8 cellular contexts compared by ENCODE assay signal in the genomic region with DNA sequence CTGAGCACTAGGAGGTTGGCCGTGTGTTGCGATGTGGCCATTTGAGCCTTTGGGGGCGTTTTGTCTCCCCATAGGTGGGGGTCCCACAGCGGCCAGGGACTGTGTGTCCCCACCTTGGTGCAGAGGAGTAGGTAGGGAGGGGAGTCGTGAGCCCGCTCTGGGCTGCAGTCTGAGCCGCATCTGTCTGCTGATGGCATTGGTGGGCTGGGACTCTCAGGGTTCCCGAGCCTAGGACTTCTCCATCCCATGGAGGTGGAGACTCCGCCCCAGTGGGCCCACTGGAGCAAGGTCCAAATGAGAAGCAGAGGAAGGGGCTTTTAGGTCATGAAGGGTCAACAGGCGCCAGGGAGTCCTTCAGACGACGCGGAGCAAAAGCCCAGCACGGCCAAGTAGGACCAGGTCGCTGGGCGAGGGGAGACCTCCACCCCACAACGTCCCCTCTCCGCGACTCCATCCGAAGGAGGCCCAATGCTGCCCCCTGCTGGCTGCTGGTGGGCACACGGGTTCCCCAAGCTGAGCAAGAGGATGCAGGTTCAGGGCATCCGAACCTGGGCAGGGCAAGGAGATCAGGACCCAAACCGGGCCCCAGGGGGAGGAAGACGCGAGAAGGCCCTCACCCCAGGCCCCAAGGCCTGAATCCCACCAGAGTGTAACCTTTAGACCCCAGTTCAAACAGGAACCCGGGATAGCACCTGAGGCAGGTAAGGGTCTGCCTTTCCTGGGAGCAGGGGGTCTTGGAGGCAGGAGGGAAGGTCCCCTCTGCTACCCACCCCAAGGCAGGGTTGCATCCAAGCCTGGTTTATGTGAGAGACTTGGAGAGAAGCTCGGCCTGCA. TPM values are rescaled to one million over a fixed set of nuclear protein-coding genes. Genes with fewer than 3 reads are reported as not detected.
A peak's percentile ranks its signal among the peaks of the same experiment; 100 is the strongest.
DNase-seq lines count a peak whose midpoint lies in the region; ATAC-seq and TF ChIP-seq lines count a peak whose summit lies in the region.

No MANE protein-coding gene starts in this region.

- H3K4me1 Mint-ChIP-seq in MCF 10A (ENCODE audit: insufficient read depth, unreplicated experiment) (no peaks in the 10 kb centered on the region), endodermal cell (no peaks in the 10 kb centered on the region)
- peaks cover 5% of the 10 kb centered on the region for H3K4me1 Mint-ChIP-seq in activated CD4-positive, alpha-beta memory T cell treated with anti-CD3 and anti-CD28 coated beads, Interleukin-2, amount 10 ng/mL, durations not matched to agents 7 days and 5 days

- no peaks in the 10 kb centered on the region for H3K4me1 ChIP-seq in breast epithelium
- H3K4me1 ChIP-seq in endodermal cell (ENCODE audit: control insufficient read depth, insufficient read depth, low read length), result no peaks in the 10 kb centered on the region
- H3K4me1 ChIP-seq in vagina, result no peaks in the 10 kb centered on the region

- no peak overlapping the region for H3K4me3 ChIP-seq in breast epithelium
- no peak overlapping the region for H3K4me3 ChIP-seq in endodermal cell (ENCODE audit: low read length)
- H3K4me3 ChIP-seq in vagina, result no peak overlapping the region

- H3K9me3 ChIP-seq in breast epithelium (peaks cover 6% of the 10 kb centered on the region in 2 donors), endodermal cell (ENCODE audit: control insufficient read depth, low read length) (peaks cover 33% of the 10 kb centered on the region), vagina (no peaks in the 10 kb centered on the region)

- H3K36me3 ChIP-seq in breast epithelium, result no peaks in the 10 kb centered on the region
- H3K36me3 ChIP-seq in endodermal cell (ENCODE audit: control insufficient read depth, insufficient read depth, low read length), result no peaks in the 10 kb centered on the region
- H3K36me3 ChIP-seq in vagina, result no peaks in the 10 kb centered on the region

- ATAC-seq in HG03432 (IDR thresholded peaks at IDR 0.05; ENCODE audit: unreplicated experiment), result no peak

- POLR2A ChIA-PET in MCF 10A (lab: Yijun Ruan, JAX), result no interaction called here
- POLR2A ChIA-PET in activated CD4-positive, alpha-beta memory T cell treated with anti-CD3 and anti-CD28 coated beads, Interleukin-2, amount 10 ng/mL, durations not matched to agents 7 days and 5 days (lab: Charles Lee), result no interaction called here

- CTCF ChIA-PET in MCF 10A (lab: Yijun Ruan, JAX), result interaction anchor here (0.7 kb wide), 1 partner anchor 315 kb away, joined by 3 read pairs; no protein-coding TSS in a partner anchor
- CTCF ChIA-PET in activated CD4-positive, alpha-beta memory T cell treated with anti-CD3 and anti-CD28 coated beads, Interleukin-2, amount 10 ng/mL, durations not matched to agents 7 days and 5 days (lab: Charles Lee), result interaction anchor here (0.8 to 1.9 kb wide), 3 partner anchors 9 to 372 kb away, joined by 3 to 7 read pairs (median 3); no protein-coding TSS in a partner anchor

- H3K9ac ChIP-seq in endodermal cell (ENCODE audit: extremely low read depth, low read length, poor library complexity, severe bottlenecking), result no peak overlapping the region

- peaks cover 0 to 62% of the 10 kb centered on the region in 2 donors for H3K27me3 ChIP-seq in breast epithelium
- H3K27me3 ChIP-seq in endodermal cell (ENCODE audit: control insufficient read depth, insufficient read depth, low read length, poor library complexity, severe bottlenecking), result no peaks in the 10 kb centered on the region
- H3K27me3 ChIP-seq in vagina, result peaks cover 9% of the 10 kb centered on the region

- no peak overlapping the region for H3K27ac ChIP-seq in breast epithelium
- no peak overlapping the region for H3K27ac ChIP-seq in endodermal cell (ENCODE audit: low read depth, low read length)
- no peak overlapping the region for H3K27ac ChIP-seq in vagina

- H3K36me3 Mint-ChIP-seq in MCF 10A (ENCODE audit: insufficient read depth, unreplicated experiment), result no peaks in the 10 kb centered on the region
- H3K36me3 Mint-ChIP-seq in activated CD4-positive, alpha-beta memory T cell treated with anti-CD3 and anti-CD28 coated beads, Interleukin-2, amount 10 ng/mL, durations not matched to agents 7 days and 5 days (ENCODE audit: low read depth), result no peaks in the 10 kb centered on the region
- H3K36me3 Mint-ChIP-seq in endodermal cell (ENCODE audit: low read depth), result peaks cover 6% of the 10 kb centered on the region

- BruUV-seq in MCF 10A (replicated peaks; lab: Mats Ljungman, UMichigan), result no TSS peak

- TF ChIP-seq POLR2A in breast epithelium (IDR thresholded peaks at IDR 0.05), result no peak
- no peak for TF ChIP-seq POLR2A in vagina (IDR thresholded peaks at IDR 0.05)

- intact Hi-C loops in breast epithelium (cut with DNase I; ENCODE audit: low total_unique reads) (no loop called here), MCF 10A (cut with micrococcal nuclease) (no loop called here), posterior vena cava (cut with DNase I) (no loop called here), vagina (cut with DNase I) (no loop called here)

- no peak overlapping the region for H3K27ac Mint-ChIP-seq in MCF 10A (ENCODE audit: low read depth, unreplicated experiment)
- H3K27ac Mint-ChIP-seq in activated CD4-positive, alpha-beta memory T cell treated with anti-CD3 and anti-CD28 coated beads, Interleukin-2, amount 10 ng/mL, durations not matched to agents 7 days and 5 days, result no peak overlapping the region
- H3K27ac Mint-ChIP-seq in endodermal cell, result no peak overlapping the region

- DNase-seq in breast epithelium (ENCODE audit: low spot score in 2 of 2), result peak in 1 of 2 donors; percentile 51
- DNase-seq in MCF 10A (ENCODE audit: unreplicated experiment), result no peak
- peak; percentile 77 for DNase-seq in activated CD4-positive, alpha-beta memory T cell treated with anti-CD3 and anti-CD28 coated beads, Interleukin-2, amount 10 ng/mL, durations not matched to agents 7 days and 5 days
- peak; percentile 71 for DNase-seq in endodermal cell
- peak; percentile 89 for DNase-seq in posterior vena cava (ENCODE audit: low spot score)
- no peak for DNase-seq in vagina (ENCODE audit: extremely low spot score in 2 of 2)
- no peak for DNase-seq in SIG-M5 (lab: John Stamatoyannopoulos, UW)

- 48 to 79% methylated on average over 8 to 27 of the region's 27 CpGs for WGBS in endodermal cell (ENCODE audit: insufficient coverage in 1 of 2, insufficient read length in 1 of 2), 2 experiments

- H3K4me3 Mint-ChIP-seq in MCF 10A (ENCODE audit: unreplicated experiment), result no peak overlapping the region
- H3K4me3 Mint-ChIP-seq in activated CD4-positive, alpha-beta memory T cell treated with anti-CD3 and anti-CD28 coated beads, Interleukin-2, amount 10 ng/mL, durations not matched to agents 7 days and 5 days, result no peak overlapping the region
- H3K4me3 Mint-ChIP-seq in endodermal cell, result no peak overlapping the region

- TF ChIP-seq CTCF in breast epithelium (IDR thresholded peaks at IDR 0.05) (peak in 2 of 3 donors; percentile 36 to 37), MCF 10A (IDR thresholded peaks at IDR 0.05; ENCODE audit: unreplicated experiment) (no peak), endodermal cell (conservative IDR thresholded peaks at IDR 0.05) (peak; percentile 45), vagina (IDR thresholded peaks at IDR 0.05) (peak; percentile 26 to 38 (median 36))

- H3K27me3 Mint-ChIP-seq in MCF 10A (ENCODE audit: insufficient read depth, unreplicated experiment) (no peaks in the 10 kb centered on the region), endodermal cell (ENCODE audit: insufficient read depth) (peaks cover 2% of the 10 kb centered on the region)
- H3K27me3 Mint-ChIP-seq in activated CD4-positive, alpha-beta memory T cell treated with anti-CD3 and anti-CD28 coated beads, Interleukin-2, amount 10 ng/mL, durations not matched to agents 7 days and 5 days, result peaks cover 25% of the 10 kb centered on the region

- peaks cover 22% of the 10 kb centered on the region for H3K9me3 Mint-ChIP-seq in MCF 10A (ENCODE audit: unreplicated experiment)
- H3K9me3 Mint-ChIP-seq in activated CD4-positive, alpha-beta memory T cell treated with anti-CD3 and anti-CD28 coated beads, Interleukin-2, amount 10 ng/mL, durations not matched to agents 7 days and 5 days, result peaks cover 12% of the 10 kb centered on the region
- H3K9me3 Mint-ChIP-seq in endodermal cell, result peaks cover 82% of the 10 kb centered on the region

RNA-seq across cellular contexts. Expression of a gene that starts 14.9 kb away (rescaled TPM):
- under 1 TPM; 0.16 to 0.88 (median 0.66) TPM for total RNA-seq in breast epithelium
- total RNA-seq in MCF 10A (2022), result 0.47 and 0.86 TPM in 2 replicates
- 1 to 10 TPM; 1.5 to 1.6 TPM for total RNA-seq in activated CD4-positive, alpha-beta memory T cell treated with anti-CD3 and anti-CD28 coated beads, Interleukin-2, amount 10 ng/mL, durations not matched to agents 7 days and 5 days
- total RNA-seq in endodermal cell, result 1 to 10 TPM; 2.4 to 3.1 TPM
- polyA plus RNA-seq in endodermal cell (2013, experiment 1 of 2), result 0.61 TPM
- 0.58 TPM for polyA plus RNA-seq in endodermal cell (2013, experiment 2 of 2)
- total RNA-seq in posterior vena cava, result under 1 TPM; 0.24 to 0.46 TPM
- total RNA-seq in vagina, result under 0.01 TPM

Comparison
In these comparisons a context has a peak if more than half of its experiments do, and no peak if none do; other contexts are left out.
1. DNase-seq: peak in activated CD4-positive, alpha-beta memory T cell treated with anti-CD3 and anti-CD28 coated beads, Interleukin-2, amount 10 ng/mL, durations not matched to agents 7 days and 5 days (single experiment), endodermal cell (single experiment) and posterior vena cava (single experiment); none in MCF 10A (single experiment), vagina (0 of 2) and SIG-M5 (single experiment).